In genomic region chr19:3606690-3607289, GRCh38 we compare ENCODE assay signal across 8 cellular contexts. TPM values are rescaled to one million over a fixed set of nuclear protein-coding genes. Genes with fewer than 3 reads are reported as not detected.
DNase-seq lines count a peak whose midpoint lies in the region; ATAC-seq and TF ChIP-seq lines count a peak whose summit lies in the region.

TBXA2R (minus strand) TSS chr19:3606875; CDS start chr19:3600634, 6,241 bp downstream.

- CTCF ChIA-PET in CD4-positive, alpha-beta T cell (lab: Charles Lee), result no interaction called here

- ATAC-seq in CD4-positive, alpha-beta T cell (ENCODE audit: poor library complexity), result peak; percentile 31

- DNase-seq in CD4-positive, alpha-beta T cell, result peak in 8 of 10 experiments; percentile 28 to 59 (median 44)
- DNase-seq in activated CD8-positive, alpha-beta memory T cell treated with anti-CD3 and anti-CD28 coated beads for 48 hours (ENCODE audit: low read depth in 2 of 3, low spot score in 2 of 3), result peak in 2 of 3 experiments; percentile 42 to 52
- DNase-seq in epithelial cell of proximal tubule (ENCODE audit: low read depth) (no peak), LoVo (ENCODE audit: low spot score) (no peak), ecto neural progenitor cell (ENCODE audit: low spot score) (no peak)
- peak; percentile 22 for DNase-seq in stimulated activated naive CD4-positive, alpha-beta T cell treated with Interleukin-2 at 50 U/mL for 16 hours (lab: John Stamatoyannopoulos, UW)

- H3K27me3 Mint-ChIP-seq in CD4-positive, alpha-beta T cell, result no peaks in the 10 kb centered on the region

- no peaks in the 10 kb centered on the region for H3K9me3 Mint-ChIP-seq in CD4-positive, alpha-beta T cell

- H3K36me3 ChIP-seq in HUES48 (ENCODE audit: control insufficient read depth, insufficient read depth, low read length) (peaks cover 13% of the 10 kb centered on the region), mucosa of rectum (ENCODE audit: control insufficient read depth in 2 of 2, insufficient read depth in 2 of 2, low read length in 2 of 2) (peaks cover 8% of the 10 kb centered on the region in 2 donors)

- H3K4me1 ChIP-seq in HUES48 (ENCODE audit: control insufficient read depth, insufficient read depth, low read length) (peaks cover 6% of the 10 kb centered on the region; the same call in 1 of the 2 replicates), mucosa of rectum (ENCODE audit: control insufficient read depth in 2 of 2, insufficient read depth in 2 of 2, low read length in 2 of 2) (peaks cover 3 to 7% of the 10 kb centered on the region in 2 donors)

- H3K27ac Mint-ChIP-seq in CD4-positive, alpha-beta T cell, result no peak within 1 kb of the TSS

- H3K4me3 ChIP-seq in HUES48 (ENCODE audit: low read depth, low read length), result peak within 1 kb of the TSS; percentile 58
- H3K4me3 ChIP-seq in epithelial cell of proximal tubule (ENCODE audit: low read depth, low read length), result peak within 1 kb of the TSS; percentile 42
- peak within 1 kb of the TSS; percentile 26 to 64 for H3K4me3 ChIP-seq in mucosa of rectum (ENCODE audit: low read length in 2 of 2)

- H3K36me3 Mint-ChIP-seq in CD4-positive, alpha-beta T cell (ENCODE audit: low read depth), result peaks cover 7% of the 10 kb centered on the region

- H3K4me1 Mint-ChIP-seq in CD4-positive, alpha-beta T cell (ENCODE audit: low read depth), result peaks cover 14% of the 10 kb centered on the region

- no peaks in the 10 kb centered on the region for H3K27me3 ChIP-seq in CD4-positive, alpha-beta T cell (ENCODE audit: control insufficient read depth, insufficient read depth, low read length)
- peaks cover 16% of the 10 kb centered on the region for H3K27me3 ChIP-seq in HUES48 (ENCODE audit: control insufficient read depth, insufficient read depth, low read length)
- peaks cover 0 to 5% of the 10 kb centered on the region in 2 donors for H3K27me3 ChIP-seq in mucosa of rectum (ENCODE audit: control insufficient read depth in 2 of 2, insufficient read depth in 2 of 2, low read length in 2 of 2)

- no peak for TF ChIP-seq CTCF in CD4-positive, alpha-beta T cell (IDR thresholded peaks at IDR 0.05)
- TF ChIP-seq CTCF in epithelial cell of proximal tubule (conservative IDR thresholded peaks at IDR 0.05; ENCODE audit: low read depth, low read length), result no peak

- no peak within 1 kb of the TSS for H3K27ac ChIP-seq in CD4-positive, alpha-beta T cell (ENCODE audit: low read depth, low read length)
- H3K27ac ChIP-seq in HUES48 (ENCODE audit: low read depth, low read length), result no peak within 1 kb of the TSS
- peak within 1 kb of the TSS; percentile 32 to 38 for H3K27ac ChIP-seq in mucosa of rectum (ENCODE audit: low read depth in 2 of 2, low read length in 2 of 2)

- POLR2A ChIA-PET in CD4-positive, alpha-beta T cell (lab: Charles Lee), result interaction anchor here (2.0 kb wide), 1 partner anchor 22 kb away, joined by 9 read pairs; the partner anchor contains the start of gene GIPC3

- no peak within 1 kb of the TSS for H3K9ac ChIP-seq in HUES48 (ENCODE audit: low read depth, low read length)
- peak within 1 kb of the TSS; percentile 23 to 32 for H3K9ac ChIP-seq in mucosa of rectum (ENCODE audit: low read depth in 1 of 2, low read length in 2 of 2)

- H3K9me3 ChIP-seq in CD4-positive, alpha-beta T cell (ENCODE audit: control insufficient read depth, low read length), result no peaks in the 10 kb centered on the region
- H3K9me3 ChIP-seq in HUES48 (ENCODE audit: control insufficient read depth, insufficient read depth, low read length) (no peaks in the 10 kb centered on the region), mucosa of rectum (ENCODE audit: control insufficient read depth in 2 of 2, low read length in 2 of 2) (no peaks in the 10 kb centered on the region)

- H3K4me3 Mint-ChIP-seq in CD4-positive, alpha-beta T cell, result peak within 1 kb of the TSS; percentile 73

- intact Hi-C loops in CD4-positive, alpha-beta T cell (cut with DNase I, micrococcal nuclease), result loop anchor here in 1 of 2 experiments (1.0 kb wide), 1 partner anchor 61 kb away; no protein-coding TSS in a partner anchor

RNA-seq across cellular contexts. Expression of gene TBXA2R, which starts in this region (rescaled TPM):
- total RNA-seq in CD4-positive, alpha-beta T cell, result under 1 TPM; 0.47 to 0.75 TPM
- 0.17 and 0.51 TPM in 2 replicates for total RNA-seq in epithelial cell of proximal tubule

Comparison
In these comparisons a context has a peak if more than half of its experiments do, and no peak if none do; other contexts are left out.
1. Peak in DNase-seq and ATAC-seq in CD4-positive, alpha-beta T cell; RNA of the gene not detected or under 1 TPM.
2. DNase-seq: peak in activated CD8-positive, alpha-beta memory T cell treated with anti-CD3 and anti-CD28 coated beads for 48 hours (2 of 3) and stimulated activated naive CD4-positive, alpha-beta T cell treated with Interleukin-2 at 50 U/mL for 16 hours (single experiment); none in epithelial cell of proximal tubule (single experiment), LoVo (single experiment) and ecto neural progenitor cell (single experiment).
3. H3K27ac ChIP-seq: peak in mucosa of rectum (2 of 2); none in CD4-positive, alpha-beta T cell (single experiment) and HUES48 (single experiment).
4. Peak in every context shown above with its lines, with median percentiles within 50 percentile points of each other: H3K4me3 ChIP-seq.